In the genomic region with DNA sequence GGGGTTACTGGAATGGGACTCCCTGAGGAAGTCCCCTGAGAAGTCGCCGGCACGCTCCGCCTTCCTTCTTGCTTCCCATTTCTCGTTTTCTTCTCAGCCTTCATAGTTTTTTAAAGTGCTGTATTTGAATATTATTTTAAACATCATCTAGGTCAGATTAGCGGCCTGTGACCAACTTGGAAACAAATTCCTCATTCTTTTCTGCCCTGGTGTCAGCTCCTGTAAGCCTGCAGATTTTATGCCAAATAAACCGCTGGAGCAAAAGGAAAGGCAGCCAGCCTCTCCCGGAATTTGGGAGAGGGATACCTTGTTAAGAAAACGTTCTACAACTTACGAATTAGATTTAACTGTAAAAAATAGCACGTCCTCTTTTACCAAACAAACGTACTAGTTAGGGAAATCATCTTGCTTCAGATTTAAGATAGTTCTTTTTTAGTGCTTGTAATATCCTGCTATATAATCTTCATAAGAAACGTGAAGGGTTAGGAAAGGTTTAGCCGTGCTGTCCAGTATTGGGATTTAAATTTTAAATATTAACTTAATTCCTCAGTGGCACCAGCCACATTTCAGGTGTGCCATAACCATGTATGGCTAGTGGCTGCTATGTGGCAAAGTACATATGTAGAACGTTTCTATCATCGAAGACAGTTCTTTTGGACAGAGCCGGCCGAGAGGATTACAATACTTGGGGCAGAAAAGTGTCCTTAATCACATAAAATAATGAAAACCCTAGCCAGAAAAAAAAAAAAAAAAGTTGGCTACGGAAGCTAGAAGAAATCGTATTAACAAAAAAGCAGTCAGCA, we compare ENCODE assay signal across 1 cellular context.
TF ChIP-seq lines count a peak whose summit lies in the region.

No MANE protein-coding gene starts in this region.

TF ChIP-seq in GM12878, 131 proteins besides CTCF, POLR2A, EP300 and RAD21:
- TF ChIP-seq, protein P1, sequence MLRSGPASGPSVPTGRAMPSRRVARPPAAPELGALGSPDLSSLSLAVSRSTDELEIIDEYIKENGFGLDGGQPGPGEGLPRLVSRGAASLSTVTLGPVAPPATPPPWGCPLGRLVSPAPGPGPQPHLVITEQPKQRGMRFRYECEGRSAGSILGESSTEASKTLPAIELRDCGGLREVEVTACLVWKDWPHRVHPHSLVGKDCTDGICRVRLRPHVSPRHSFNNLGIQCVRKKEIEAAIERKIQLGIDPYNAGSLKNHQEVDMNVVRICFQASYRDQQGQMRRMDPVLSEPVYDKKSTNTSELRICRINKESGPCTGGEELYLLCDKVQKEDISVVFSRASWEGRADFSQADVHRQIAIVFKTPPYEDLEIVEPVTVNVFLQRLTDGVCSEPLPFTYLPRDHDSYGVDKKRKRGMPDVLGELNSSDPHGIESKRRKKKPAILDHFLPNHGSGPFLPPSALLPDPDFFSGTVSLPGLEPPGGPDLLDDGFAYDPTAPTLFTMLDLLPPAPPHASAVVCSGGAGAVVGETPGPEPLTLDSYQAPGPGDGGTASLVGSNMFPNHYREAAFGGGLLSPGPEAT (IDR thresholded peaks at IDR 0.05; ENCODE audit: low read depth), result peak; percentile 21; the same call in 1 of the 2 replicates
- TF ChIP-seq CHD2 (IDR thresholded peaks at IDR 0.05; ENCODE audit: borderline replicate concordance, low read depth, low read length) (no peak), PML (IDR thresholded peaks at IDR 0.05; ENCODE audit: low read length) (0 out of 2 replicates have a peak, but pooled peaks have one; percentile 44), IKZF2 (IDR thresholded peaks at IDR 0.05) (0 out of 4 replicates have a peak, but pooled peaks have one; percentile 18 to 23), SPI1 (IDR thresholded peaks at IDR 0.05; ENCODE audit: borderline replicate concordance, insufficient read depth, low read depth, low read length) (peak; percentile 58; the same call in 1 of the 2 replicates), TAF1 (IDR thresholded peaks at IDR 0.05; ENCODE audit: borderline replicate concordance, low read depth, low read length) (0 out of 2 replicates have a peak, but pooled peaks have one; percentile 17), IKZF1 (conservative IDR thresholded peaks at IDR 0.05) (no peak), MXI1 (IDR thresholded peaks at IDR 0.05; ENCODE audit: low read depth, low read length) (0 out of 2 replicates have a peak, but pooled peaks have one; percentile 16), SUPT20H (IDR thresholded peaks at IDR 0.05; ENCODE audit: borderline replicate concordance, control insufficient read depth, low read depth, low read length) (no peak), EGR1 (IDR thresholded peaks at IDR 0.05; ENCODE audit: borderline replicate concordance in 1 of 2, low read depth in 2 of 2, low read length in 2 of 2) (no peak)
- TF ChIP-seq, protein P2, sequence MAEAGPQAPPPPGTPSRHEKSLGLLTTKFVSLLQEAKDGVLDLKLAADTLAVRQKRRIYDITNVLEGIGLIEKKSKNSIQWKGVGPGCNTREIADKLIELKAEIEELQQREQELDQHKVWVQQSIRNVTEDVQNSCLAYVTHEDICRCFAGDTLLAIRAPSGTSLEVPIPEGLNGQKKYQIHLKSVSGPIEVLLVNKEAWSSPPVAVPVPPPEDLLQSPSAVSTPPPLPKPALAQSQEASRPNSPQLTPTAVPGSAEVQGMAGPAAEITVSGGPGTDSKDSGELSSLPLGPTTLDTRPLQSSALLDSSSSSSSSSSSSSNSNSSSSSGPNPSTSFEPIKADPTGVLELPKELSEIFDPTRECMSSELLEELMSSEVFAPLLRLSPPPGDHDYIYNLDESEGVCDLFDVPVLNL (IDR thresholded peaks at IDR 0.05; ENCODE audit: low read depth, low read length), result no peak
- TF ChIP-seq, protein P3, sequence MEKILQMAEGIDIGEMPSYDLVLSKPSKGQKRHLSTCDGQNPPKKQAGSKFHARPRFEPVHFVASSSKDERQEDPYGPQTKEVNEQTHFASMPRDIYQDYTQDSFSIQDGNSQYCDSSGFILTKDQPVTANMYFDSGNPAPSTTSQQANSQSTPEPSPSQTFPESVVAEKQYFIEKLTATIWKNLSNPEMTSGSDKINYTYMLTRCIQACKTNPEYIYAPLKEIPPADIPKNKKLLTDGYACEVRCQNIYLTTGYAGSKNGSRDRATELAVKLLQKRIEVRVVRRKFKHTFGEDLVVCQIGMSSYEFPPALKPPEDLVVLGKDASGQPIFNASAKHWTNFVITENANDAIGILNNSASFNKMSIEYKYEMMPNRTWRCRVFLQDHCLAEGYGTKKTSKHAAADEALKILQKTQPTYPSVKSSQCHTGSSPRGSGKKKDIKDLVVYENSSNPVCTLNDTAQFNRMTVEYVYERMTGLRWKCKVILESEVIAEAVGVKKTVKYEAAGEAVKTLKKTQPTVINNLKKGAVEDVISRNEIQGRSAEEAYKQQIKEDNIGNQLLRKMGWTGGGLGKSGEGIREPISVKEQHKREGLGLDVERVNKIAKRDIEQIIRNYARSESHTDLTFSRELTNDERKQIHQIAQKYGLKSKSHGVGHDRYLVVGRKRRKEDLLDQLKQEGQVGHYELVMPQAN (conservative IDR thresholded peaks at IDR 0.05), result no peak
- TF ChIP-seq, protein P4, sequence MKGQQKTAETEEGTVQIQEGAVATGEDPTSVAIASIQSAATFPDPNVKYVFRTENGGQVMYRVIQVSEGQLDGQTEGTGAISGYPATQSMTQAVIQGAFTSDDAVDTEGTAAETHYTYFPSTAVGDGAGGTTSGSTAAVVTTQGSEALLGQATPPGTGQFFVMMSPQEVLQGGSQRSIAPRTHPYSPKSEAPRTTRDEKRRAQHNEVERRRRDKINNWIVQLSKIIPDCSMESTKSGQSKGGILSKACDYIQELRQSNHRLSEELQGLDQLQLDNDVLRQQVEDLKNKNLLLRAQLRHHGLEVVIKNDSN (IDR thresholded peaks at IDR 0.05; ENCODE audit: borderline replicate concordance, extremely low read length, insufficient read depth, low read depth, low read length), result no peak
- TF ChIP-seq, protein P5, sequence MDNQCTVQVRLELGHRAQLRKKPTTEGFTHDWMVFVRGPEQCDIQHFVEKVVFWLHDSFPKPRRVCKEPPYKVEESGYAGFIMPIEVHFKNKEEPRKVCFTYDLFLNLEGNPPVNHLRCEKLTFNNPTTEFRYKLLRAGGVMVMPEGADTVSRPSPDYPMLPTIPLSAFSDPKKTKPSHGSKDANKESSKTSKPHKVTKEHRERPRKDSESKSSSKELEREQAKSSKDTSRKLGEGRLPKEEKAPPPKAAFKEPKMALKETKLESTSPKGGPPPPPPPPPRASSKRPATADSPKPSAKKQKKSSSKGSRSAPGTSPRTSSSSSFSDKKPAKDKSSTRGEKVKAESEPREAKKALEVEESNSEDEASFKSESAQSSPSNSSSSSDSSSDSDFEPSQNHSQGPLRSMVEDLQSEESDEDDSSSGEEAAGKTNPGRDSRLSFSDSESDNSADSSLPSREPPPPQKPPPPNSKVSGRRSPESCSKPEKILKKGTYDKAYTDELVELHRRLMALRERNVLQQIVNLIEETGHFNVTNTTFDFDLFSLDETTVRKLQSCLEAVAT (IDR thresholded peaks at IDR 0.05), result 0 out of 2 replicates have a peak, but pooled peaks have one; percentile 4
